Comparison of ENCODE assay signal across 8 cellular contexts in genomic region chr12:89389755-89390661, GRCh38. TPM values are rescaled to one million over a fixed set of nuclear protein-coding genes. Genes with fewer than 3 reads are reported as not detected.
A peak's percentile ranks its signal among the peaks of the same experiment; 100 is the strongest.
DNase-seq lines count a peak whose midpoint lies in the region; ATAC-seq lines count a peak whose summit lies in the region.

No MANE protein-coding gene starts in this region.

- H3K27me3 Mint-ChIP-seq in activated T-helper 17 cell treated with anti-CD3 and anti-CD28 coated beads, Interleukin-2, amount 50 U/mL, for 72 hours, result no peaks in the 10 kb centered on the region

- H3K4me2 ChIP-seq in BLaER1 treated with 17β-estradiol and CSF1 and Interleukin-3, amounts not matched to agents 10 nM and 100 nM, result peak overlapping the region; percentile 3 to 70 (median 45); a peak in 21 of 22 replicates

- peaks cover 7 to 57% (median 27%) of the 10 kb centered on the region in 10 experiments for H3K4me1 ChIP-seq in BLaER1 treated with 17β-estradiol and CSF1 and Interleukin-3, amounts not matched to agents 10 nM and 100 nM

- no peaks in the 10 kb centered on the region for H4K20me1 ChIP-seq in BLaER1 treated with 17β-estradiol and CSF1 and Interleukin-3, amounts not matched to agents 10 nM and 100 nM

- ATAC-seq in GM21737 (IDR thresholded peaks at IDR 0.05; ENCODE audit: unreplicated experiment), result peak; percentile 67
- peak; percentile 47 for ATAC-seq in activated T-helper 17 cell treated with anti-CD3 and anti-CD28 coated beads, Interleukin-2, amount 50 U/mL, for 72 hours (replicated peaks)

- no peak overlapping the region for H3K4me3 ChIP-seq in BLaER1 treated with 17β-estradiol and CSF1 and Interleukin-3, amounts not matched to agents 10 nM and 100 nM

- H3K36me3 Mint-ChIP-seq in activated T-helper 17 cell treated with anti-CD3 and anti-CD28 coated beads, Interleukin-2, amount 50 U/mL, for 72 hours (ENCODE audit: low read depth), result no peaks in the 10 kb centered on the region

- H3K9ac ChIP-seq in BLaER1 treated with 17β-estradiol and CSF1 and Interleukin-3, amounts not matched to agents 10 nM and 100 nM, result peak overlapping the region in 2 of 11 experiments; percentile 9 to 15; a peak in 2 of 22 replicates

- H3K4me3 Mint-ChIP-seq in activated T-helper 17 cell treated with anti-CD3 and anti-CD28 coated beads, Interleukin-2, amount 50 U/mL, for 72 hours, result peak overlapping the region; percentile 16

- H3K36me3 ChIP-seq in BLaER1 treated with 17β-estradiol and CSF1 and Interleukin-3, amounts not matched to agents 10 nM and 100 nM, result no peaks in the 10 kb centered on the region

- peak overlapping the region in 6 of 11 experiments; percentile 10 to 70 (median 45); a peak in 8 of 22 replicates for H3K27ac ChIP-seq in BLaER1 treated with 17β-estradiol and CSF1 and Interleukin-3, amounts not matched to agents 10 nM and 100 nM

- H3K9me3 ChIP-seq in BLaER1 treated with 17β-estradiol and CSF1 and Interleukin-3, amounts not matched to agents 10 nM and 100 nM (replicated peaks in 1 of 11), result no peaks in the 10 kb centered on the region

- no peaks in the 10 kb centered on the region for H3K27me3 ChIP-seq in BLaER1 treated with 17β-estradiol and CSF1 and Interleukin-3, amounts not matched to agents 10 nM and 100 nM

- peaks cover 20% of the 10 kb centered on the region for H3K4me1 Mint-ChIP-seq in activated T-helper 17 cell treated with anti-CD3 and anti-CD28 coated beads, Interleukin-2, amount 50 U/mL, for 72 hours

- peak overlapping the region; percentile 56 for H3K27ac Mint-ChIP-seq in activated T-helper 17 cell treated with anti-CD3 and anti-CD28 coated beads, Interleukin-2, amount 50 U/mL, for 72 hours

- no peaks in the 10 kb centered on the region for H3K9me3 Mint-ChIP-seq in activated T-helper 17 cell treated with anti-CD3 and anti-CD28 coated beads, Interleukin-2, amount 50 U/mL, for 72 hours

- DNase-seq in lung microvascular endothelial cell (ENCODE audit: low read depth in 2 of 2), result peak; percentile 71 to 80
- DNase-seq in NCI-H2171 treated with DMSO at 0.1 percent for 48 hours (lab: John Stamatoyannopoulos, UW), result no peak
- DNase-seq in C1 segment of cervical spinal cord (lab: John Stamatoyannopoulos, UW), result no peak
- no peak for DNase-seq in NCI-H69 (lab: John Stamatoyannopoulos, UW)
- no peak for DNase-seq in NCI-H187 treated with DMSO at 0.1 percent for 48 hours (lab: John Stamatoyannopoulos, UW)

RNA-seq across cellular contexts. Expression of gene DUSP6, which starts 37.7 kb away (rescaled TPM):
- total RNA-seq in activated T-helper 17 cell treated with anti-CD3 and anti-CD28 coated beads, Interleukin-2, amount 50 U/mL, for 72 hours, result 10 to 100 TPM; 68.4 to 94.1 TPM
- total RNA-seq in lung microvascular endothelial cell, result 237 and 293 TPM in 2 replicates

Comparison
In these comparisons a context has a peak if more than half of its experiments do, and no peak if none do; other contexts are left out.
1. DNase-seq: peak in lung microvascular endothelial cell (2 of 2); none in NCI-H2171 treated with DMSO at 0.1 percent for 48 hours (single experiment), C1 segment of cervical spinal cord (0 of 14), NCI-H69 (single experiment) and NCI-H187 treated with DMSO at 0.1 percent for 48 hours (single experiment).